In the genomic region with DNA sequence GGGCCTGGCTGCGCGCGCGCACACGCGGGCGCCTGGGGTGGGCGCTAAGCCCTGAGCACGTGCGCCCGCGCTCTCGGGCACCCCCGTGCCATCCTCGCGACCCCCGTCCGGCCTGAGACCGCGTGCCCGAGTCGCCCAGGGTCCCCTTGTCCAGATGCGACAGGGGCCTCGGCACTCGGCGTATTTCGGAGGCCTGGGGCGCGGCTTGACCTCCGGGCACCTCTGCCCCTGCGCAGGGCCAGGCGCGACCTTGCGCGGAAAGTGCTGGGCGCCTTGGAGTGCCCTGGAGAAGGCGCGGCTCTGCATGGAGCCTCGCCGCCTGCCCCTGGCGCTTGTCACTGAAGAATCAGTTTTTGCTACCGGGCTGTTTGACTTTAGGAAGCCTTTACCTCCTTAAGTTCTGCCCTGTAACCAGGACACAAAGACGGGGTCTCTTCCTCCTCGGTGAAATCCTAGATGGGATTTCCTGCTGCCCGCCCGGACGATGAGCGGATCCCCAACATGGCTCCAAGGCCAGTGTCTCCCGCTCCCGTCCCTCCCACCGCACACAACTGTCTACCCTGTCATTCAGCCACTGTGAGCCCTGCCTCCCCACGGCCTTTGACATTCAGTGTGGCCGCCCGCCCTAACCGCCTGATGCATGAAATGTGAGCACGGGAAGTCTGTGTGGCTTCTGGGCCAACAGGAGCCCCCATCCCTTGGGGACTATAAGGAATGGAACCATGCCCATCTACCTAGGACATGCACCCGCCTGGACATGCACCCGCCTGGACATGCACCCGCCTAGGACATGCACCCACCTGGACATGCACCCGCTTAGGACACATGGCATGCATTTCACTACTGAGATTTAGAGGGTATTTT, we compare ENCODE assay signal across 8 cellular contexts.
DNase-seq lines count a peak whose midpoint lies in the region; ATAC-seq and TF ChIP-seq lines count a peak whose summit lies in the region.

No MANE protein-coding gene starts in this region.

- TF ChIP-seq CTCF in GM12875 (IDR thresholded peaks at IDR 0.05; ENCODE audit: borderline replicate concordance, insufficient read depth, low read depth, low read length) (no peak), fibroblast of pulmonary artery (IDR thresholded peaks at IDR 0.05; ENCODE audit: low read length, missing control alignments) (no peak), parathyroid adenoma (IDR thresholded peaks at IDR 0.05) (no peak)

- H3K79me2 ChIP-seq in parathyroid adenoma, result peaks cover 1% of the 10 kb centered on the region

- no peak overlapping the region for H3K9ac ChIP-seq in SK-N-MC (ENCODE audit: insufficient read length)
- H3K9ac ChIP-seq in parathyroid adenoma, result no peak overlapping the region

- no peak overlapping the region for H3K27ac ChIP-seq in SK-N-MC
- peak overlapping the region; percentile 76 for H3K27ac ChIP-seq in parathyroid adenoma

- peak overlapping the region; percentile 65 for H3K4me3 ChIP-seq in GM12875 (ENCODE audit: low read depth, low read length)
- peak overlapping the region; percentile 76; the same call in 1 of the 2 replicates for H3K4me3 ChIP-seq in SK-N-MC
- peak overlapping the region; percentile 76 for H3K4me3 ChIP-seq in fibroblast of pulmonary artery (replicated peaks; ENCODE audit: low read depth, low read length)
- peak overlapping the region; percentile 69 for H3K4me3 ChIP-seq in parathyroid adenoma (ENCODE audit: low read depth, low read length)

- H3K9me3 ChIP-seq in SK-N-MC (ENCODE audit: low read depth, low read length), result no peaks in the 10 kb centered on the region
- no peaks in the 10 kb centered on the region for H3K9me3 ChIP-seq in parathyroid adenoma (ENCODE audit: control insufficient read depth, low read length)

- H2AFZ ChIP-seq in parathyroid adenoma, result peak overlapping the region; percentile 92

- H3K36me3 ChIP-seq in SK-N-MC (ENCODE audit: insufficient read depth, low read length) (no peaks in the 10 kb centered on the region), parathyroid adenoma (ENCODE audit: control insufficient read depth, insufficient read depth, low read length) (no peaks in the 10 kb centered on the region)

- peak overlapping the region; percentile 86 for H3K4me2 ChIP-seq in parathyroid adenoma (ENCODE audit: low read length)

- DNase-seq in SK-N-MC (ENCODE audit: low read depth, low spot score) (no peak), fibroblast of pulmonary artery (ENCODE audit: low read depth) (no peak), ecto neural progenitor cell (ENCODE audit: low spot score) (no peak), COR-L47 (lab: John Stamatoyannopoulos, UW) (no peak), KBM-7 (no peak)

- ATAC-seq in HG02623 (IDR thresholded peaks at IDR 0.05; ENCODE audit: unreplicated experiment), result no peak

- in situ Hi-C loops in KBM-7 (cut with MboI; ENCODE audit: low pct_unique_long_range_greater_than_20kb, low sequenced_read_pairs), result no loop called here

- H3K27me3 ChIP-seq in parathyroid adenoma (ENCODE audit: control insufficient read depth, insufficient read depth, low read length), result no peaks in the 10 kb centered on the region

- H3K4me1 ChIP-seq in parathyroid adenoma, result peaks cover 2% of the 10 kb centered on the region
